In genomic region chr5:75601996-75602395, GRCh38 we compare ENCODE assay signal across 19 cellular contexts. TPM values are rescaled to one million over a fixed set of nuclear protein-coding genes. Genes with fewer than 3 reads are reported as not detected.
DNase-seq lines count a peak whose midpoint lies in the region; ATAC-seq, FAIRE-seq and TF ChIP-seq lines count a peak whose summit lies in the region.
"Had no signal": no experiment of that assay in that cellular context is flagged by ENCODE, and none has a peak within 500 bp of the region (broad histone marks: within the 10 kb centered on the region; RNA-seq: fewer than 3 reads in every experiment).

No MANE protein-coding gene starts in this region.

- H3K36me3 ChIP-seq in bronchial epithelial cell (ENCODE audit: control insufficient read depth, insufficient read depth, low read length): no peaks in the 10 kb centered on the region
- peaks cover 0 to 57% of the 10 kb centered on the region in 2 experiments for H3K36me3 ChIP-seq in mesenchymal stem cell (ENCODE audit: control insufficient read depth in 1 of 2, insufficient read depth in 2 of 2, low read depth in 1 of 2, low read length in 2 of 2)
- no peaks in the 10 kb centered on the region for H3K36me3 ChIP-seq in hepatocyte (replicated peaks; ENCODE audit: insufficient read depth, low read depth)

- peak overlapping the region in 1 of 2 experiments; percentile 11 for H2BK12ac ChIP-seq in mesenchymal stem cell (ENCODE audit: low read length in 2 of 2)

- H3K27me3 Mint-ChIP-seq in activated T-helper 17 cell treated with anti-CD3 and anti-CD28 coated beads, Interleukin-2, amount 50 U/mL, for 72 hours: no peaks in the 10 kb centered on the region
- H3K27me3 Mint-ChIP-seq: naive thymus-derived CD4-positive, alpha-beta T cell had no signal

- no peak overlapping the region for H3K4me3 ChIP-seq in bronchial epithelial cell (ENCODE audit: low read depth, low read length)
- H3K4me3 ChIP-seq in mesenchymal stem cell (ENCODE audit: insufficient read depth in 1 of 2, low read depth in 1 of 2, low read length in 2 of 2): no peak overlapping the region
- H3K4me3 ChIP-seq in hepatocyte: no peak overlapping the region
- H3K4me3 ChIP-seq: stomach had no signal

- peaks cover 2% of the 10 kb centered on the region for H3K4me1 ChIP-seq in mesenchymal stem cell (ENCODE audit: control insufficient read depth, insufficient read depth, low read depth, low read length)
- peaks cover 6% of the 10 kb centered on the region for H3K4me1 ChIP-seq in hepatocyte (ENCODE audit: insufficient read depth)
- H3K4me1 ChIP-seq: stomach had no signal

- peaks cover 9% of the 10 kb centered on the region for H3K4me1 Mint-ChIP-seq in activated T-helper 17 cell treated with anti-CD3 and anti-CD28 coated beads, Interleukin-2, amount 50 U/mL, for 72 hours

- no peak overlapping the region for H2AFZ ChIP-seq in mesenchymal stem cell (ENCODE audit: low read depth, low read length)
- no peak overlapping the region for H2AFZ ChIP-seq in hepatocyte

- H2BK120ac ChIP-seq in mesenchymal stem cell (ENCODE audit: low read depth, low read length): no peak overlapping the region

- no peaks in the 10 kb centered on the region for H4K20me1 ChIP-seq in hepatocyte (ENCODE audit: insufficient read depth, poor library complexity, severe bottlenecking)

- peaks cover 5% of the 10 kb centered on the region for H3K79me1 ChIP-seq in mesenchymal stem cell (replicated peaks; ENCODE audit: low read length, poor library complexity, severe bottlenecking)

- H3K4ac ChIP-seq in mesenchymal stem cell (ENCODE audit: low read depth in 1 of 2, low read length in 2 of 2): no peak overlapping the region

- ATAC-seq in SK-N-SH treated with all-trans-retinoic acid at 6 μM for 48 hours: no peak
- no peak for ATAC-seq in activated T-helper 17 cell treated with anti-CD3 and anti-CD28 coated beads, Interleukin-2, amount 50 U/mL, for 72 hours (replicated peaks)
- ATAC-seq: left lobe of liver; naive thymus-derived CD4-positive, alpha-beta T cell had no signal

- in situ Hi-C loops in Caki2 (cut with HindIII; ENCODE audit: low pct_unique_long_range_greater_than_20kb, low sequenced_read_pairs): no loop called here

- H3K27ac Mint-ChIP-seq in activated T-helper 17 cell treated with anti-CD3 and anti-CD28 coated beads, Interleukin-2, amount 50 U/mL, for 72 hours: no peak overlapping the region
- H3K27ac Mint-ChIP-seq: naive thymus-derived CD4-positive, alpha-beta T cell had no signal

- H3K9me3 ChIP-seq in mesenchymal stem cell (ENCODE audit: control insufficient read depth, low read length) (no peaks in the 10 kb centered on the region), hepatocyte (ENCODE audit: low read depth) (no peaks in the 10 kb centered on the region)
- H3K9me3 ChIP-seq: stomach had no signal

- H3K4me2 ChIP-seq in mesenchymal stem cell (ENCODE audit: low read length, poor library complexity, severe bottlenecking): no peak overlapping the region
- H3K4me2 ChIP-seq in hepatocyte: no peak overlapping the region

- TF ChIP-seq CTCF in bronchial epithelial cell (IDR thresholded peaks at IDR 0.05; ENCODE audit: insufficient read depth, low read length, severe bottlenecking) (no peak), hepatocyte (IDR thresholded peaks at IDR 0.05; ENCODE audit: poor library complexity) (no peak)

- no peak overlapping the region for H3K14ac ChIP-seq in mesenchymal stem cell (ENCODE audit: low read length in 2 of 2)

- 15% methylated on average over 3 of the region's 3 CpGs for WGBS in mesenchymal stem cell
- WGBS in hepatocyte (ENCODE audit: low lambda C conversion rate, missing lambda C conversion rate): 67% methylated on average over 3 of the region's 3 CpGs

- no peak for FAIRE-seq in bronchial epithelial cell (lab: Jason Lieb, UNC)

- H3K27ac ChIP-seq in mesenchymal stem cell (ENCODE audit: low read length, poor library complexity, severe bottlenecking) (no peak overlapping the region), hepatocyte (no peak overlapping the region)
- H3K27ac ChIP-seq: stomach had no signal

- H2AK5ac ChIP-seq in mesenchymal stem cell (ENCODE audit: low read length, severe bottlenecking): no peak overlapping the region

- H3K9me3 Mint-ChIP-seq in activated T-helper 17 cell treated with anti-CD3 and anti-CD28 coated beads, Interleukin-2, amount 50 U/mL, for 72 hours: no peaks in the 10 kb centered on the region
- H3K9me3 Mint-ChIP-seq: naive thymus-derived CD4-positive, alpha-beta T cell had no signal

- no peaks in the 10 kb centered on the region for H3K79me2 ChIP-seq in hepatocyte

- H3K23ac ChIP-seq in mesenchymal stem cell (ENCODE audit: low read length in 2 of 2): no peak overlapping the region

- peaks cover 59% of the 10 kb centered on the region for H3K36me3 Mint-ChIP-seq in activated T-helper 17 cell treated with anti-CD3 and anti-CD28 coated beads, Interleukin-2, amount 50 U/mL, for 72 hours (ENCODE audit: low read depth)

- no peak overlapping the region for H3K4me3 Mint-ChIP-seq in activated T-helper 17 cell treated with anti-CD3 and anti-CD28 coated beads, Interleukin-2, amount 50 U/mL, for 72 hours
- H3K4me3 Mint-ChIP-seq: naive thymus-derived CD4-positive, alpha-beta T cell had no signal

- H3K27me3 ChIP-seq in bronchial epithelial cell (ENCODE audit: control insufficient read depth, insufficient read depth, low read length) (no peaks in the 10 kb centered on the region), mesenchymal stem cell (ENCODE audit: control insufficient read depth in 1 of 2, insufficient read depth in 1 of 2, low read length in 2 of 2) (no peaks in the 10 kb centered on the region), hepatocyte (no peaks in the 10 kb centered on the region)
- H3K27me3 ChIP-seq: stomach had no signal

- H2BK5ac ChIP-seq in mesenchymal stem cell (ENCODE audit: low read depth, low read length, poor library complexity, severe bottlenecking): no peak overlapping the region

- H4K8ac ChIP-seq in mesenchymal stem cell (ENCODE audit: low read length): no peak overlapping the region

- no peak overlapping the region for H4K91ac ChIP-seq in mesenchymal stem cell (ENCODE audit: low read length)

- H3K9ac ChIP-seq in mesenchymal stem cell (ENCODE audit: low read length): no peak overlapping the region

- no peak overlapping the region for H2BK15ac ChIP-seq in mesenchymal stem cell (ENCODE audit: low read depth, poor library complexity, severe bottlenecking)

- H3K9me2 ChIP-seq in hepatocyte (replicated peaks; ENCODE audit: insufficient read depth): no peaks in the 10 kb centered on the region

- peak; percentile 88 for DNase-seq in Caki2 (ENCODE audit: low read depth)
- DNase-seq in M059J (ENCODE audit: low read depth): peak; percentile 99
- DNase-seq in bronchial epithelial cell (ENCODE audit: low read depth): peak; percentile 91
- peak; percentile 93 for DNase-seq in mesenchymal stem cell
- no peak for DNase-seq in hepatocyte (ENCODE audit: low spot score)
- DNase-seq in NCI-H2029 (lab: John Stamatoyannopoulos, UW): no peak
- DNase-seq: activated CD4-positive, alpha-beta T cell treated with anti-CD3 and anti-CD28 coated beads for 4 hours; activated CD8-positive, alpha-beta memory T cell treated with anti-CD3 and anti-CD28 coated beads, Interleukin-2, amount 50 U/mL, for 48 hours; activated naive CD4-positive, alpha-beta T cell; COR-L47; H7; naive thymus-derived CD4-positive, alpha-beta T cell; NCI-H1417 treated with DMSO at 0.1 percent for 48 hours; NCI-H345; stomach; T-helper 9 cell had no signal

- H3K18ac ChIP-seq in mesenchymal stem cell (ENCODE audit: low read depth in 1 of 2, low read length in 2 of 2): no peak overlapping the region

TF ChIP-seq in SK-N-SH treated with all-trans-retinoic acid at 6 μM for 48 hours, 23 proteins besides CTCF, POLR2A, EP300 and RAD21 (continues in another document):
- no peak for TF ChIP-seq RARB (CRISPR knock-in tag; IDR thresholded peaks at IDR 0.05)
- no peak for TF ChIP-seq PATZ1 (CRISPR knock-in tag; IDR thresholded peaks at IDR 0.05; ENCODE audit: borderline replicate concordance)
- TF ChIP-seq OSR1 (CRISPR knock-in tag; IDR thresholded peaks at IDR 0.05): no peak
- no peak for TF ChIP-seq CSRNP3 (CRISPR knock-in tag; IDR thresholded peaks at IDR 0.05)

RNA-seq across cellular contexts. Expression of gene ANKDD1B, which starts 9.3 kb away (rescaled TPM):
- total RNA-seq in Caki2 (2014; rRNA removed; shearing (Covaris generic); ENCODE audit: low replicate concordance): 1.5 and 3.6 TPM in 2 replicates
- total RNA-seq in M059J (2014; rRNA removed; shearing (Covaris generic)): 0.05 TPM in 1 of 2 replicates, not detected in the other
- total RNA-seq in bronchial epithelial cell (1.3 and 1.9 TPM in 2 replicates), hepatocyte (1.4 and 4.7 TPM in 2 replicates)
- 0.07 TPM for polyA plus RNA-seq in mesenchymal stem cell (2013, experiment 1 of 2)
- 0.08 TPM for polyA plus RNA-seq in mesenchymal stem cell (2013, experiment 2 of 2)
- polyA plus RNA-seq in hepatocyte: 0.71 and 2.3 TPM in 2 replicates
- under 1 TPM; 0.34 to 0.35 TPM for total RNA-seq in activated T-helper 17 cell treated with anti-CD3 and anti-CD28 coated beads, Interleukin-2, amount 50 U/mL, for 72 hours

Comparison
In these comparisons a context has a peak if more than half of its experiments do, and no peak if none do; other contexts are left out.
1. DNase-seq: peak in Caki2 (single experiment), M059J (single experiment), bronchial epithelial cell (single experiment) and mesenchymal stem cell (single experiment); none in hepatocyte (single experiment) and NCI-H2029 (single experiment).